15 cellular contexts compared by ENCODE assay signal in the genomic region with DNA sequence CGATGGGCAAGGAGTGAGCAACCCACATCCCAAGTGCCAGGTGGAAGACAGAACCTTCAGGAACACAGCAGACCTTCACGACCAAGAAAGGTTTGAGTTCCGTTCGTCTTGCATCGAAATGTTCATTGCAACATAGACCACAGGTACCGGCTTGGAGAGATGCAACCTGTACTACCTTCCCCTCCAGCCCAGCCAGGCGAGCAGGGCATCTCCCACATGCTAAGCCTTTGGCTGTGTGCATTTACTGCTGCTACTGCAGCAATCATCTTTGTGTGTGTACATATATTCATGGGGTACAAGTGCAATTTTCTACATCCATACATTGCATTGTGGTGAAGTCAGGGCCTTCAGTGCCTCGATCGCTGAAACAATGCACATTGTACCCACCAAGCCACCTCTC.
"Had no signal": no experiment of that assay in that cellular context is flagged by ENCODE, and none has a peak within 500 bp of the region (broad histone marks: within the 10 kb centered on the region; RNA-seq: fewer than 3 reads in every experiment).

No MANE protein-coding gene starts in this region.

- H3K4me1 ChIP-seq: parathyroid adenoma had no signal

- H3K27ac Mint-ChIP-seq: activated CD4-positive, alpha-beta memory T cell treated with anti-CD3 and anti-CD28 coated beads, Interleukin-2, amount 10 ng/mL, durations not matched to agents 7 days and 5 days; activated naive CD8-positive, alpha-beta T cell; dendritic cell treated with granulocyte-macrophage colony-stimulating factor and Interleukin-4, amounts not matched to agents 40 ng/mL and 50 ng/mL, for 4 days; stimulated activated memory B cell treated with anti-CD40 and anti-IgM and Interleukin-4, amounts not matched to agents 10 μg/mL and 1 μg/mL and 100 μg/mL, for 72 hours had no signal

- H3K27me3 Mint-ChIP-seq: activated naive CD8-positive, alpha-beta T cell; dendritic cell treated with granulocyte-macrophage colony-stimulating factor and Interleukin-4, amounts not matched to agents 40 ng/mL and 50 ng/mL, for 4 days had no signal

- H3K9ac ChIP-seq: parathyroid adenoma had no signal

- H3K4me1 Mint-ChIP-seq: activated CD4-positive, alpha-beta memory T cell treated with anti-CD3 and anti-CD28 coated beads, Interleukin-2, amount 10 ng/mL, durations not matched to agents 7 days and 5 days; stimulated activated memory B cell treated with anti-CD40 and anti-IgM and Interleukin-4, amounts not matched to agents 10 μg/mL and 1 μg/mL and 100 μg/mL, for 72 hours had no signal

- ATAC-seq: stimulated activated memory B cell treated with anti-CD40 and anti-IgM and Interleukin-4, amounts not matched to agents 10 μg/mL and 1 μg/mL and 100 μg/mL, for 72 hours had no signal

- H3K9me3 Mint-ChIP-seq: activated CD4-positive, alpha-beta memory T cell treated with anti-CD3 and anti-CD28 coated beads, Interleukin-2, amount 10 ng/mL, durations not matched to agents 7 days and 5 days; dendritic cell treated with granulocyte-macrophage colony-stimulating factor and Interleukin-4, amounts not matched to agents 40 ng/mL and 50 ng/mL, for 4 days; stimulated activated memory B cell treated with anti-CD40 and anti-IgM and Interleukin-4, amounts not matched to agents 10 μg/mL and 1 μg/mL and 100 μg/mL, for 72 hours had no signal

- H3K4me3 ChIP-seq: upper lobe of left lung had no signal

- DNase-seq: activated CD4-positive, alpha-beta memory T cell treated with anti-CD3 and anti-CD28 coated beads, Interleukin-2, amount 10 ng/mL, durations not matched to agents 7 days and 5 days; activated gamma-delta T cell treated with Interleukin-2 at 50 U/mL for 16 hours; activated T-cell treated with anti-CD3 and anti-CD28 coated beads, Interleukin-2, amount 50 U/mL, for 48 hours; effector memory CD4-positive, alpha-beta T cell; foreskin melanocyte; stimulated activated CD4-positive, alpha-beta T cell treated with anti-CD3 and anti-CD28 coated beads, Interleukin-2, amount 100 ng/mL, for 48 hours; substantia nigra; T-helper 1 cell; T1000 had no signal

- H3K36me3 Mint-ChIP-seq: activated naive CD8-positive, alpha-beta T cell; stimulated activated memory B cell treated with anti-CD40 and anti-IgM and Interleukin-4, amounts not matched to agents 10 μg/mL and 1 μg/mL and 100 μg/mL, for 72 hours had no signal

- H3K27me3 ChIP-seq: brain microvascular endothelial cell, upper lobe of left lung had no signal

- H3K27ac ChIP-seq: brain microvascular endothelial cell, parathyroid adenoma, upper lobe of left lung had no signal

- H3K9me3 ChIP-seq: upper lobe of left lung had no signal

- H2AFZ ChIP-seq: parathyroid adenoma had no signal

- H3K4me3 Mint-ChIP-seq: activated CD4-positive, alpha-beta memory T cell treated with anti-CD3 and anti-CD28 coated beads, Interleukin-2, amount 10 ng/mL, durations not matched to agents 7 days and 5 days; activated naive CD8-positive, alpha-beta T cell; dendritic cell treated with granulocyte-macrophage colony-stimulating factor and Interleukin-4, amounts not matched to agents 40 ng/mL and 50 ng/mL, for 4 days; stimulated activated memory B cell treated with anti-CD40 and anti-IgM and Interleukin-4, amounts not matched to agents 10 μg/mL and 1 μg/mL and 100 μg/mL, for 72 hours had no signal
